In genomic region chr2:46854260-46854659, GRCh38 we compare ENCODE assay signal across 2 cellular contexts.
TF ChIP-seq lines count a peak whose summit lies in the region.

No MANE protein-coding gene starts in this region.

TF ChIP-seq in SK-N-SH, 30 proteins besides CTCF, POLR2A, EP300 and RAD21 (continued from another document):
- TF ChIP-seq NRF1 (IDR thresholded peaks at IDR 0.05; ENCODE audit: low read depth, low read length) = no peak
- TF ChIP-seq YY1 (IDR thresholded peaks at IDR 0.05; ENCODE audit: low read depth) = no peak

TF ChIP-seq in SK-N-SH treated with all-trans-retinoic acid at 6 μM for 48 hours, 23 proteins besides CTCF, POLR2A, EP300 and RAD21 (continued from another document):
- TF ChIP-seq TSHZ2 (CRISPR knock-in tag; IDR thresholded peaks at IDR 0.05) (no peak), ESRRG (CRISPR knock-in tag; IDR thresholded peaks at IDR 0.05) (no peak), ZNF8 (CRISPR knock-in tag; IDR thresholded peaks at IDR 0.05) (no peak), CREB5 (CRISPR knock-in tag; IDR thresholded peaks at IDR 0.05; ENCODE audit: low read depth) (no peak), OSR1 (CRISPR knock-in tag; IDR thresholded peaks at IDR 0.05) (no peak), BACH2 (CRISPR knock-in tag; IDR thresholded peaks at IDR 0.05; ENCODE audit: borderline replicate concordance) (no peak), SNAI2 (CRISPR knock-in tag; IDR thresholded peaks at IDR 0.05) (no peak), GLIS3 (CRISPR knock-in tag; IDR thresholded peaks at IDR 0.05) (no peak), PPARA (CRISPR knock-in tag; IDR thresholded peaks at IDR 0.05; ENCODE audit: borderline replicate concordance) (no peak), ZC3H10 (CRISPR knock-in tag; IDR thresholded peaks at IDR 0.05) (no peak), ZFP30 (CRISPR knock-in tag; IDR thresholded peaks at IDR 0.05) (no peak)
